9 cellular contexts compared by ENCODE assay signal in the genomic region with DNA sequence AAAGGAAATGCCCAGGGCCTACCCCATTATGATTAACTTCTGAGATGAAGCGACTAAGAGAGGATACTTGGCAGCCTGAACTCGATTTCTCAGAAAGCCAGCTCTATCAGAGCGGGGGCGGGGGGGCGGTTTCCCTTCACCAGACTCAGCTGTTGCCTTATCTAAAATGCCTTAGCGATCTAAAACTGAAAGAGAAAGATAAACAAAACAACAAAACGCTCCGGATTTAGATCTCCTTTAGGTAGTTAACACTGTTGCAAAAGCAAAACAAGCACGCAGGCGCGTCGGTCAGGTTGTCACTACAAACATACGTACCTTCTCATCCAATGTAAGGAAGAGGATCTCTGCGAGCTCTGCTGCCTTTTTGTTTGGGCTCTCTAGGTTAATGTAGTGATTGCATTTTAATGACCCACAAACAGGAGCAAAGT. TPM values are rescaled to one million over a fixed set of nuclear protein-coding genes. Genes with fewer than 3 reads are reported as not detected.
A peak's percentile ranks its signal among the peaks of the same experiment; 100 is the strongest.
DNase-seq lines count a peak whose midpoint lies in the region; FAIRE-seq and TF ChIP-seq lines count a peak whose summit lies in the region.
"Had no signal": no experiment of that assay in that cellular context is flagged by ENCODE, and none has a peak within 500 bp of the region (broad histone marks: within the 10 kb centered on the region; RNA-seq: fewer than 3 reads in every experiment).

No MANE protein-coding gene starts in this region.

- H4K5ac ChIP-seq in H9 (ENCODE audit: insufficient read length, low read depth, low read length): no peak overlapping the region

- H3K27me3 Mint-ChIP-seq in H9 (ENCODE audit: low read depth): peaks cover 48% of the 10 kb centered on the region

- H2AK5ac ChIP-seq in H9 (ENCODE audit: insufficient read length, low read length): no peak overlapping the region

- peaks cover 18% of the 10 kb centered on the region for H3K23me2 ChIP-seq in H9 (ENCODE audit: insufficient read length, low read depth, low read length, poor library complexity, severe bottlenecking)

- H2BK12ac ChIP-seq in H9 (ENCODE audit: insufficient read length, low read depth, low read length): no peak overlapping the region

- H4K91ac ChIP-seq in H9 (ENCODE audit: insufficient read length, low read depth, low read length): no peak overlapping the region

- no peaks in the 10 kb centered on the region for H3K36me3 Mint-ChIP-seq in H9 (ENCODE audit: insufficient read depth in 1 of 3, low read depth in 3 of 3)

- H3K4me3 ChIP-seq in NT2/D1 (ENCODE audit: insufficient read length, low read depth) (peak overlapping the region; percentile 73), astrocyte of the spinal cord (ENCODE audit: low read depth, low read length) (peak overlapping the region; percentile 59), iPS-18c (ENCODE audit: insufficient read depth, low read depth, low read length) (peak overlapping the region; percentile 83), skeletal muscle tissue (ENCODE audit: low read length in 3 of 3) (peak overlapping the region; percentile 71 to 86 (median 85))

- H3K4me1 Mint-ChIP-seq in H9: peaks cover 9 to 10% of the 10 kb centered on the region in 2 experiments

- no peaks in the 10 kb centered on the region for H3K9me3 ChIP-seq in H9 (ENCODE audit: control insufficient read depth, low read depth, low read length)
- no peaks in the 10 kb centered on the region for H3K9me3 ChIP-seq in NT2/D1 (ENCODE audit: insufficient read depth, low read length)
- no peaks in the 10 kb centered on the region for H3K9me3 ChIP-seq in iPS-18c (ENCODE audit: control insufficient read depth, insufficient read depth, low read length)
- no peaks in the 10 kb centered on the region for H3K9me3 ChIP-seq in skeletal muscle tissue (ENCODE audit: control insufficient read depth in 3 of 3, low read length in 3 of 3)

- H3K27me3 ChIP-seq in H9 (ENCODE audit: insufficient read depth, low read length): peaks cover 4% of the 10 kb centered on the region; the same call in 1 of the 2 replicates
- peaks cover 49% of the 10 kb centered on the region for H3K27me3 ChIP-seq in NT2/D1 (ENCODE audit: insufficient read depth, insufficient read length)
- peaks cover 13 to 35% (median 23%) of the 10 kb centered on the region in 3 donors for H3K27me3 ChIP-seq in skeletal muscle tissue (ENCODE audit: control insufficient read depth in 3 of 3, insufficient read depth in 3 of 3, low read length in 3 of 3)

- no peak overlapping the region for H2BK15ac ChIP-seq in H9 (ENCODE audit: low read depth, low read length)

- no peak overlapping the region for H3K18ac ChIP-seq in H9 (ENCODE audit: insufficient read length, low read depth, low read length)

- FAIRE-seq in GM12892 (lab: Jason Lieb, UNC): peak; percentile 97
- FAIRE-seq: TTC549 had no signal

- no peak overlapping the region for H3K23ac ChIP-seq in H9 (ENCODE audit: insufficient read length, low read depth, low read length)

- H3K4me2 ChIP-seq in H9 (ENCODE audit: insufficient read depth, insufficient read length, low read length): peak overlapping the region; percentile 84

- H2BK20ac ChIP-seq in H9 (ENCODE audit: low read depth, low read length, poor library complexity, severe bottlenecking): no peak overlapping the region

- no peak overlapping the region for H3K56ac ChIP-seq in H9 (ENCODE audit: insufficient read length, low read depth, low read length)

- in situ Hi-C loops in astrocyte of the spinal cord (cut with HindIII; ENCODE audit: low sequenced_read_pairs): no loop called here

- H3K4me1 ChIP-seq in H9 (ENCODE audit: insufficient read depth, low read length) (no peaks in the 10 kb centered on the region), NT2/D1 (ENCODE audit: insufficient read depth, insufficient read length) (no peaks in the 10 kb centered on the region), skeletal muscle tissue (ENCODE audit: control insufficient read depth in 3 of 3, insufficient read depth in 3 of 3, low read length in 3 of 3) (peaks cover 3 to 19% (median 3%) of the 10 kb centered on the region in 3 donors)

- H3K9me3 Mint-ChIP-seq in H9: no peaks in the 10 kb centered on the region

- no peaks in the 10 kb centered on the region for H3K79me1 ChIP-seq in H9 (ENCODE audit: insufficient read depth, low read depth, low read length, poor library complexity, severe bottlenecking)

- H3K27ac ChIP-seq in H9 (ENCODE audit: insufficient read length, low read depth, low read length) (no peak overlapping the region), skeletal muscle tissue (ENCODE audit: low read depth, low read length) (peak overlapping the region; percentile 46)

- peak overlapping the region; percentile 80 to 88 for H3K4me3 Mint-ChIP-seq in H9

- H3K36me3 ChIP-seq in NT2/D1 (ENCODE audit: insufficient read depth, insufficient read length, low read length): no peaks in the 10 kb centered on the region
- no peaks in the 10 kb centered on the region for H3K36me3 ChIP-seq in skeletal muscle tissue (ENCODE audit: control insufficient read depth in 3 of 3, insufficient read depth in 3 of 3, low read length in 3 of 3)

- H3T11ph ChIP-seq in H9 (ENCODE audit: low read length): no peak overlapping the region

- H4K8ac ChIP-seq in H9 (replicated peaks; ENCODE audit: insufficient read length, low read depth, low read length): no peak overlapping the region

- H2BK120ac ChIP-seq in H9 (ENCODE audit: low read depth, low read length, poor library complexity, severe bottlenecking): no peak overlapping the region

- no peak overlapping the region for H3K9ac ChIP-seq in H9 (ENCODE audit: extremely low read depth, insufficient read length, low read length)
- no peak overlapping the region for H3K9ac ChIP-seq in NT2/D1 (ENCODE audit: insufficient read length, low read depth)
- peak overlapping the region; percentile 40 to 70 (median 64) for H3K9ac ChIP-seq in skeletal muscle tissue (ENCODE audit: low read depth in 1 of 3, low read length in 3 of 3)

- no peak overlapping the region for H3K14ac ChIP-seq in H9 (ENCODE audit: insufficient read depth, low read length)

- TF ChIP-seq POLR2A in GM12892 (IDR thresholded peaks at IDR 0.05; ENCODE audit: low read depth, low read length): no peak

- H4K20me1 ChIP-seq in H9 (ENCODE audit: control insufficient read depth, insufficient read depth, insufficient read length): no peaks in the 10 kb centered on the region

- H3K27ac Mint-ChIP-seq in H9: no peak overlapping the region

- TF ChIP-seq CTCF in H9 (conservative IDR thresholded peaks at IDR 0.05) (no peak), astrocyte of the spinal cord (IDR thresholded peaks at IDR 0.05; ENCODE audit: low read depth, low read length) (no peak)

- WGBS in H9 (ENCODE audit: extremely low coverage, insufficient read length, low lambda C conversion rate): no CpG with 5 or more reads among the region's 14 CpGs

- no peak overlapping the region for H3K4ac ChIP-seq in H9 (ENCODE audit: low read depth, low read length)

- no peak overlapping the region for H2AFZ ChIP-seq in H9 (ENCODE audit: low read length)

- H3K79me2 ChIP-seq in H9 (ENCODE audit: insufficient read depth, low read length): no peaks in the 10 kb centered on the region

- DNase-seq in GM12892 (ENCODE audit: insufficient read length): peak; percentile 3
- no peak for DNase-seq in H9
- no peak for DNase-seq in NT2/D1 (ENCODE audit: low read depth, low spot score)
- DNase-seq in astrocyte of the spinal cord (ENCODE audit: low read depth, low spot score): peak; percentile 20
- no peak for DNase-seq in DMS153 treated with DMSO at 0.1 percent for 48 hours (lab: John Stamatoyannopoulos, UW; ENCODE audit: unreplicated experiment)
- DNase-seq in cerebellar nuclear complex (lab: John Stamatoyannopoulos, UW): no peak

- no peak overlapping the region for H2BK5ac ChIP-seq in H9 (ENCODE audit: insufficient read length, low read length)

RNA-seq across cellular contexts. Expression of gene EPB41L4A, which starts 1.1 kb away (rescaled TPM):
- 0.30 TPM for polyA plus RNA-seq in GM12892 (2012; ENCODE audit: missing spikeins)
- total RNA-seq in H9 (2021) (4.8 and 4.9 TPM in 2 replicates), skeletal muscle tissue (21.4 TPM)

Comparison
In these comparisons a context has a peak if more than half of its experiments do, and no peak if none do; other contexts are left out.
1. DNase-seq: peak in GM12892 (single experiment) and astrocyte of the spinal cord (single experiment); none in H9 (single experiment), NT2/D1 (single experiment), DMS153 treated with DMSO at 0.1 percent for 48 hours (single experiment) and cerebellar nuclear complex (0 of 2).
2. H3K9ac ChIP-seq: peak in skeletal muscle tissue (3 of 3); none in H9 (single experiment) and NT2/D1 (single experiment).
3. Peak in every context shown above with its lines, with median percentiles within 50 percentile points of each other: H3K4me3 ChIP-seq.